In genomic region chr7:20440472-20441105, GRCh38 we compare ENCODE assay signal across 8 cellular contexts.
DNase-seq lines count a peak whose midpoint lies in the region; ATAC-seq, FAIRE-seq and TF ChIP-seq lines count a peak whose summit lies in the region.

No MANE protein-coding gene starts in this region.

- FAIRE-seq in GM12892 (lab: Jason Lieb, UNC): no peak

- no peaks in the 10 kb centered on the region for H3K4me1 Mint-ChIP-seq in activated naive CD4-positive, alpha-beta T cell treated with anti-CD3 and anti-CD28 coated beads, Interleukin-2, amount 10 ng/mL, durations not matched to agents 7 days and 5 days

- H3K9me3 Mint-ChIP-seq in activated naive CD4-positive, alpha-beta T cell treated with anti-CD3 and anti-CD28 coated beads, Interleukin-2, amount 10 ng/mL, durations not matched to agents 7 days and 5 days: no peaks in the 10 kb centered on the region

- CTCF ChIA-PET in activated naive CD4-positive, alpha-beta T cell treated with anti-CD3 and anti-CD28 coated beads, Interleukin-2, amount 10 ng/mL, durations not matched to agents 7 days and 5 days (lab: Charles Lee): interaction anchor here (1.2 to 1.3 kb wide), 2 partner anchors 11 to 727 kb away, joined by 4 read pairs; no protein-coding TSS in a partner anchor

- H3K4me3 Mint-ChIP-seq in activated naive CD4-positive, alpha-beta T cell treated with anti-CD3 and anti-CD28 coated beads, Interleukin-2, amount 10 ng/mL, durations not matched to agents 7 days and 5 days: no peak overlapping the region

- H3K4me1 ChIP-seq in tibial artery: no peaks in the 10 kb centered on the region

- no peak overlapping the region for H3K4me3 ChIP-seq in fibroblast of the aortic adventitia (ENCODE audit: low read depth, low read length)
- no peak overlapping the region for H3K4me3 ChIP-seq in tibial artery

- no peaks in the 10 kb centered on the region for H3K36me3 ChIP-seq in tibial artery

- H3K27ac Mint-ChIP-seq in activated naive CD4-positive, alpha-beta T cell treated with anti-CD3 and anti-CD28 coated beads, Interleukin-2, amount 10 ng/mL, durations not matched to agents 7 days and 5 days: no peak overlapping the region

- no peaks in the 10 kb centered on the region for H3K27me3 Mint-ChIP-seq in activated naive CD4-positive, alpha-beta T cell treated with anti-CD3 and anti-CD28 coated beads, Interleukin-2, amount 10 ng/mL, durations not matched to agents 7 days and 5 days

- no peak overlapping the region for H3K27ac ChIP-seq in tibial artery

- DNase-seq in activated naive CD4-positive, alpha-beta T cell treated with anti-CD3 and anti-CD28 coated beads, Interleukin-2, amount 10 ng/mL, durations not matched to agents 7 days and 5 days: peak; percentile 30
- DNase-seq in activated naive CD4-positive, alpha-beta T cell treated with anti-CD3 and anti-CD28 coated beads, Interleukin-2, amount 50 U/mL, for 16 hours: no peak
- DNase-seq in OCI-M1 (lab: John Stamatoyannopoulos, UW): peak; percentile 47
- peak; percentile 32 for DNase-seq in fibroblast of the aortic adventitia (ENCODE audit: low read depth)
- DNase-seq in tibial artery: no peak
- DNase-seq in GM12892 (ENCODE audit: insufficient read length): no peak
- no peak for DNase-seq in NCI-H524 (lab: John Stamatoyannopoulos, UW)

- TF ChIP-seq CTCF in fibroblast of the aortic adventitia (IDR thresholded peaks at IDR 0.05; ENCODE audit: insufficient read depth, low read length): peak; percentile 44
- TF ChIP-seq CTCF in tibial artery (IDR thresholded peaks at IDR 0.05): peak; percentile 10 to 17

- intact Hi-C loops in tibial artery (cut with DNase I; ENCODE audit: low total_unique reads): no loop called here

- no peaks in the 10 kb centered on the region for H3K27me3 ChIP-seq in tibial artery

- peaks cover 0 to 5% (median 0%) of the 10 kb centered on the region in 3 donors for H3K9me3 ChIP-seq in tibial artery

- H3K36me3 Mint-ChIP-seq in activated naive CD4-positive, alpha-beta T cell treated with anti-CD3 and anti-CD28 coated beads, Interleukin-2, amount 10 ng/mL, durations not matched to agents 7 days and 5 days: no peaks in the 10 kb centered on the region

- no peak for ATAC-seq in HG02870 (IDR thresholded peaks at IDR 0.05; ENCODE audit: unreplicated experiment)

- no peak for TF ChIP-seq POLR2A in GM12892 (IDR thresholded peaks at IDR 0.05; ENCODE audit: low read depth, low read length)

Comparison
In these comparisons a context has a peak if more than half of its experiments do, and no peak if none do; other contexts are left out.
1. DNase-seq: peak in activated naive CD4-positive, alpha-beta T cell treated with anti-CD3 and anti-CD28 coated beads, Interleukin-2, amount 10 ng/mL, durations not matched to agents 7 days and 5 days (single experiment), OCI-M1 (single experiment) and fibroblast of the aortic adventitia (single experiment); none in activated naive CD4-positive, alpha-beta T cell treated with anti-CD3 and anti-CD28 coated beads, Interleukin-2, amount 50 U/mL, for 16 hours (single experiment), tibial artery (0 of 2), GM12892 (single experiment) and NCI-H524 (0 of 2).